ENCODE assay signal across 1 cellular context in the genomic region with DNA sequence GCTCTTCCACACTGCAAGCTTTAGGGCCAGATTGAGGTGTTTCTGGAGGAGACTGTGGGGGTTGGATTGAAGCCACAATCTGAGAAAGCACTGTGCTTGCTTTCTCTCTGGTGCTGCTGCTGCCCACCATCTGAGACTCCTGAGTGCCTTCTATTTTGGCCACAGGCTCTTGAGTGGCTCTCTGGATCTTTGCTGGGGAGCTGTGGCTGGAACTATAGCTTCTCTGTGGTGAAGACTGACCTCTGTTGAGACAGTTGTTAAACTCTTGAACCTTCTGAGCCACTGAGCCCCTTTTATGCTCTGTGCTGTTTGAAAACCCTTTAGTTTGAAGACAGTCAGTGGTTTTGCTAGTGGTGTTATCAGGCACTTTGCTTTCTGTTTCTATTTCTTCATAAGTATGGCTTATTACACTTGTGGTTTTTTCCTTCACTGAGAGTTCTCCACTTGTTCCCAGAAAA.
TF ChIP-seq lines count a peak whose summit lies in the region.

No MANE protein-coding gene starts in this region.

TF ChIP-seq in K562, 482 proteins besides CTCF, POLR2A, EP300 and RAD21 (continued from another document):
- TF ChIP-seq, protein P1, sequence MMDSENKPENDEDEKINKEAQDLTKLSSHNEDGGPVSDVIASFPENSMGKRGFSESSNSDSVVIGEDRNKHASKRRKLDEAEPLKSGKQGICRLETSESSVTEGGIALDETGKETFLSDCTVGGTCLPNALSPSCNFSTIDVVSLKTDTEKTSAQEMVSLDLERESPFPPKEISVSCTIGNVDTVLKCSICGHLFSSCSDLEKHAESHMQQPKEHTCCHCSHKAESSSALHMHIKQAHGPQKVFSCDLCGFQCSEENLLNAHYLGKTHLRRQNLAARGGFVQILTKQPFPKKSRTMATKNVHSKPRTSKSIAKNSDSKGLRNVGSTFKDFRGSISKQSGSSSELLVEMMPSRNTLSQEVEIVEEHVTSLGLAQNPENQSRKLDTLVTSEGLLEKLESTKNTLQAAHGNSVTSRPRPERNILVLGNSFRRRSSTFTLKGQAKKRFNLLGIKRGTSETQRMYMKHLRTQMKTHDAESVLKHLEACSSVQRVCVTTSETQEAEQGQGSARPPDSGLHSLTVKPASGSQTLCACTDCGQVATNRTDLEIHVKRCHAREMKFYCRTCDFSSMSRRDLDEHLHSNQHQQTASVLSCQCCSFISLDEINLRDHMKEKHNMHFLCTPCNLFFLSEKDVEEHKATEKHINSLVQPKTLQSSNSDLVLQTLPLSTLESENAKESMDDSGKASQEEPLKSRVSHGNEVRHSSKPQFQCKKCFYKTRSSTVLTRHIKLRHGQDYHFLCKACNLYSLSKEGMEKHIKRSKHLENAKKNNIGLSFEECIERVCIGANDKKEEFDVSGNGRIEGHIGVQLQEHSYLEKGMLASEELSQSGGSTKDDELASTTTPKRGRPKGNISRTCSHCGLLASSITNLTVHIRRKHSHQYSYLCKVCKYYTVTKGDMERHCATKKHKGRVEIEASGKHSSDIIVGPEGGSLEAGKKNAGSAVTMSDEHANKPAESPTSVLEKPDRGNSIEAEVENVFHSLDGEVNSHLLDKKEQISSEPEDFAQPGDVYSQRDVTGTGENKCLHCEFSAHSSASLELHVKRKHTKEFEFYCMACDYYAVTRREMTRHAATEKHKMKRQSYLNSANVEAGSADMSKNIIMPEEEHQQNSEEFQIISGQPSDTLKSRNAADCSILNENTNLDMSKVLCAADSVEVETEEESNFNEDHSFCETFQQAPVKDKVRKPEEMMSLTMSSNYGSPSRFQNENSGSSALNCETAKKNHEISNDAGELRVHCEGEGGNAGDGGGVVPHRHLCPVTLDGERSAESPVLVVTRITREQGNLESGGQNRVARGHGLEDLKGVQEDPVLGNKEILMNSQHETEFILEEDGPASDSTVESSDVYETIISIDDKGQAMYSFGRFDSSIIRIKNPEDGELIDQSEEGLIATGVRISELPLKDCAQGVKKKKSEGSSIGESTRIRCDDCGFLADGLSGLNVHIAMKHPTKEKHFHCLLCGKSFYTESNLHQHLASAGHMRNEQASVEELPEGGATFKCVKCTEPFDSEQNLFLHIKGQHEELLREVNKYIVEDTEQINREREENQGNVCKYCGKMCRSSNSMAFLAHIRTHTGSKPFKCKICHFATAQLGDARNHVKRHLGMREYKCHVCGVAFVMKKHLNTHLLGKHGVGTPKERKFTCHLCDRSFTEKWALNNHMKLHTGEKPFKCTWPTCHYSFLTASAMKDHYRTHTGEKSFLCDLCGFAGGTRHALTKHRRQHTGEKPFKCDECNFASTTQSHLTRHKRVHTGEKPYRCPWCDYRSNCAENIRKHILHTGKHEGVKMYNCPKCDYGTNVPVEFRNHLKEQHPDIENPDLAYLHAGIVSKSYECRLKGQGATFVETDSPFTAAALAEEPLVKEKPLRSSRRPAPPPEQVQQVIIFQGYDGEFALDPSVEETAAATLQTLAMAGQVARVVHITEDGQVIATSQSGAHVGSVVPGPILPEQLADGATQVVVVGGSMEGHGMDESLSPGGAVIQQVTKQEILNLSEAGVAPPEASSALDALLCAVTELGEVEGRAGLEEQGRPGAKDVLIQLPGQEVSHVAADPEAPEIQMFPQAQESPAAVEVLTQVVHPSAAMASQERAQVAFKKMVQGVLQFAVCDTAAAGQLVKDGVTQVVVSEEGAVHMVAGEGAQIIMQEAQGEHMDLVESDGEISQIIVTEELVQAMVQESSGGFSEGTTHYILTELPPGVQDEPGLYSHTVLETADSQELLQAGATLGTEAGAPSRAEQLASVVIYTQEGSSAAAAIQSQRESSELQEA (IDR thresholded peaks at IDR 0.05; ENCODE audit: low read depth) = no peak
- TF ChIP-seq ZEB2 (IDR thresholded peaks at IDR 0.05) = no peak
- no peak for TF ChIP-seq HCFC1 (IDR thresholded peaks at IDR 0.05; ENCODE audit: low read depth, low read length)
- no peak for TF ChIP-seq ESRRB (CRISPR knock-in tag; IDR thresholded peaks at IDR 0.05; ENCODE audit: borderline replicate concordance)
